ENCODE assay signal across 38 cellular contexts in the genomic region with DNA sequence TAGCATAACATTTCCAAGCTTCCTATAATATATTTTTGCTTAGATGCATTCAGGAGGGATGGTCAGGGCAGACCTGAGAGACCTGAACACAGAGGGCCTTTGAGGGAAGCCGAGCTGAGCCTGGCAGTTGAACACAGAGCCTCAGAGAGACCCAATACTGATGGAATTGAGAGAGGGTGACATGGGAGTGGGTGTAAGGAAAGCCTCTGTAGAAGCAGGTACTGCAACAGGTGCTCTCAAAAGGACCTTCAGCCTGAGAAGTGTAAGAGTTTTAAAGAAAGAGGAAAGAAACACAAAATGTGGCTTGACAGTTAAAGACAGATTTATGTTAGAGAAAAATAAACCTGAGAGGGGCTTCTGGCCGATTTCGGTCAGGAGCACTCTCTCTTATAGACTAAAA.
"Had no signal": no experiment of that assay in that cellular context is flagged by ENCODE, and none has a peak within 500 bp of the region (broad histone marks: within the 10 kb centered on the region; RNA-seq: fewer than 3 reads in every experiment).

No MANE protein-coding gene starts in this region.

- H3K4me3 ChIP-seq: adrenal gland, body of pancreas, breast epithelium had no signal

- H3K27ac Mint-ChIP-seq: activated CD4-positive, alpha-beta memory T cell treated with anti-CD3 and anti-CD28 coated beads, Interleukin-2, amount 10 ng/mL, durations not matched to agents 7 days and 5 days; activated CD4-positive, alpha-beta T cell treated with anti-CD3 and anti-CD28 coated beads for 36 hours; activated CD4-positive, alpha-beta T cell treated with anti-CD3 and anti-CD28 coated beads, Interleukin-2, amount 10 ng/mL, durations not matched to agents 7 days and 5 days; activated CD8-positive, alpha-beta memory T cell treated with anti-CD3 and anti-CD28 coated beads, Interleukin-2, amount 10 ng/mL, durations not matched to agents 7 days and 5 days; activated CD8-positive, alpha-beta T cell treated with anti-CD3 and anti-CD28 coated beads, Interleukin-2, amount 10 ng/mL, durations not matched to agents 7 days and 5 days; activated naive CD4-positive, alpha-beta T cell treated with anti-CD3 and anti-CD28 coated beads for 36 hours; activated naive CD4-positive, alpha-beta T cell treated with anti-CD3 and anti-CD28 coated beads, Interleukin-2, amount 50 U/mL, for 72 hours; activated naive CD8-positive, alpha-beta T cell treated with anti-CD3 and anti-CD28 coated beads for 36 hours; activated T-cell treated with anti-CD3 and anti-CD28 coated beads, Interleukin-2, amount 50 U/mL, for 72 hours; activated T-helper 1 cell treated with anti-CD3 and anti-CD28 coated beads, Interleukin-12 subunit alpha, Interleukin-12 subunit beta, Interleukin-2, Interleukin-4 antibody, amounts not matched to agents 30 ng/mL and 10 ng/mL and 1 ng/mL, durations not matched to agents 14 hours and 24 hours and 36 hours; activated T-helper 17 cell treated with anti-CD3 and anti-CD28 coated beads, Interleukin-2, amount 50 U/mL, for 72 hours; T-helper 1 cell treated with Interleukin-12 subunit alpha and Interleukin-12 subunit beta and Interleukin-4 antibody, amounts not matched to agents 30 μg/mL and 1 μg/mL, for 36 hours; T-helper 2 cell treated with Interferon-gamma antibody and Interleukin-4, amounts not matched to agents 5 μg/mL and 100 μg/mL, for 36 hours; WTC11 had no signal

- H3K4me1 ChIP-seq: adrenal gland, breast epithelium had no signal

- H3K4me3 Mint-ChIP-seq: activated CD4-positive, alpha-beta memory T cell treated with anti-CD3 and anti-CD28 coated beads, Interleukin-2, amount 10 ng/mL, durations not matched to agents 7 days and 5 days; activated CD4-positive, alpha-beta T cell treated with anti-CD3 and anti-CD28 coated beads for 36 hours; activated CD4-positive, alpha-beta T cell treated with anti-CD3 and anti-CD28 coated beads, Interleukin-2, amount 10 ng/mL, durations not matched to agents 7 days and 5 days; activated CD8-positive, alpha-beta memory T cell treated with anti-CD3 and anti-CD28 coated beads, Interleukin-2, amount 10 ng/mL, durations not matched to agents 7 days and 5 days; activated CD8-positive, alpha-beta T cell treated with anti-CD3 and anti-CD28 coated beads, Interleukin-2, amount 10 ng/mL, durations not matched to agents 7 days and 5 days; activated naive CD4-positive, alpha-beta T cell treated with anti-CD3 and anti-CD28 coated beads for 36 hours; activated naive CD8-positive, alpha-beta T cell treated with anti-CD3 and anti-CD28 coated beads for 36 hours; activated T-cell treated with anti-CD3 and anti-CD28 coated beads, Interleukin-2, amount 50 U/mL, for 4 hours; activated T-cell treated with anti-CD3 and anti-CD28 coated beads, Interleukin-2, amount 50 U/mL, for 72 hours; activated T-helper 1 cell treated with anti-CD3 and anti-CD28 coated beads, Interleukin-12 subunit alpha, Interleukin-12 subunit beta, Interleukin-2, Interleukin-4 antibody, amounts not matched to agents 30 ng/mL and 10 ng/mL and 1 ng/mL, durations not matched to agents 14 hours and 24 hours and 36 hours; activated T-helper 17 cell treated with anti-CD3 and anti-CD28 coated beads, Interleukin-2, amount 50 U/mL, for 72 hours; T-helper 1 cell treated with Interleukin-12 subunit alpha and Interleukin-12 subunit beta and Interleukin-4 antibody, amounts not matched to agents 30 μg/mL and 1 μg/mL, for 36 hours; T-helper 2 cell treated with Interferon-gamma antibody and Interleukin-4, amounts not matched to agents 5 μg/mL and 100 μg/mL, for 36 hours; WTC11 had no signal

- ATAC-seq: activated CD4-positive, alpha-beta T cell treated with anti-CD3 and anti-CD28 coated beads for 36 hours; activated CD4-positive, CD25-positive, alpha-beta regulatory T cell treated with anti-CD3 and anti-CD28 coated beads, Interleukin-2, amount 50 U/mL, for 24 hours; activated CD8-positive, alpha-beta memory T cell treated with anti-CD3 and anti-CD28 coated beads, Interleukin-2, amount 10 ng/mL, durations not matched to agents 7 days and 5 days; activated CD8-positive, alpha-beta T cell treated with anti-CD3 and anti-CD28 coated beads, Interleukin-2, amount 10 ng/mL, durations not matched to agents 7 days and 5 days; activated naive CD4-positive, alpha-beta T cell treated with anti-CD3 and anti-CD28 coated beads, Interleukin-2, amount 50 U/mL, for 72 hours; activated T-cell treated with anti-CD3 and anti-CD28 coated beads, Interleukin-2, amount 50 U/mL, for 4 hours; activated T-cell treated with anti-CD3 and anti-CD28 coated beads, Interleukin-2, amount 50 U/mL, for 72 hours; activated T-helper 17 cell treated with anti-CD3 and anti-CD28 coated beads, Interleukin-2, amount 50 U/mL, for 72 hours; body of pancreas; WTC11 had no signal

- H3K36me3 Mint-ChIP-seq: activated CD8-positive, alpha-beta memory T cell treated with anti-CD3 and anti-CD28 coated beads, Interleukin-2, amount 10 ng/mL, durations not matched to agents 7 days and 5 days; activated naive CD4-positive, alpha-beta T cell treated with anti-CD3 and anti-CD28 coated beads, Interleukin-2, amount 50 U/mL, for 72 hours; activated naive CD8-positive, alpha-beta T cell treated with anti-CD3 and anti-CD28 coated beads for 36 hours had no signal

- H3K4me1 Mint-ChIP-seq: activated CD4-positive, alpha-beta memory T cell treated with anti-CD3 and anti-CD28 coated beads, Interleukin-2, amount 10 ng/mL, durations not matched to agents 7 days and 5 days; activated CD4-positive, alpha-beta T cell treated with anti-CD3 and anti-CD28 coated beads for 36 hours; activated CD4-positive, alpha-beta T cell treated with anti-CD3 and anti-CD28 coated beads, Interleukin-2, amount 10 ng/mL, durations not matched to agents 7 days and 5 days; activated naive CD8-positive, alpha-beta T cell treated with anti-CD3 and anti-CD28 coated beads for 36 hours; activated T-helper 17 cell treated with anti-CD3 and anti-CD28 coated beads, Interleukin-2, amount 50 U/mL, for 72 hours had no signal

- H3K9me3 Mint-ChIP-seq: activated CD4-positive, alpha-beta memory T cell treated with anti-CD3 and anti-CD28 coated beads, Interleukin-2, amount 10 ng/mL, durations not matched to agents 7 days and 5 days; activated CD4-positive, alpha-beta T cell treated with anti-CD3 and anti-CD28 coated beads, Interleukin-2, amount 10 ng/mL, durations not matched to agents 7 days and 5 days; activated naive CD4-positive, alpha-beta T cell treated with anti-CD3 and anti-CD28 coated beads for 36 hours; activated naive CD4-positive, alpha-beta T cell treated with anti-CD3 and anti-CD28 coated beads, Interleukin-2, amount 50 U/mL, for 72 hours; activated naive CD8-positive, alpha-beta T cell treated with anti-CD3 and anti-CD28 coated beads for 36 hours; activated T-cell treated with anti-CD3 and anti-CD28 coated beads, Interleukin-2, amount 50 U/mL, for 4 hours; activated T-cell treated with anti-CD3 and anti-CD28 coated beads, Interleukin-2, amount 50 U/mL, for 72 hours; activated T-helper 1 cell treated with anti-CD3 and anti-CD28 coated beads, Interleukin-12 subunit alpha, Interleukin-12 subunit beta, Interleukin-2, Interleukin-4 antibody, amounts not matched to agents 30 ng/mL and 10 ng/mL and 1 ng/mL, durations not matched to agents 14 hours and 24 hours and 36 hours; activated T-helper 17 cell treated with anti-CD3 and anti-CD28 coated beads, Interleukin-2, amount 50 U/mL, for 72 hours; T-helper 1 cell treated with Interleukin-12 subunit alpha and Interleukin-12 subunit beta and Interleukin-4 antibody, amounts not matched to agents 30 μg/mL and 1 μg/mL, for 36 hours; T-helper 2 cell treated with Interferon-gamma antibody and Interleukin-4, amounts not matched to agents 5 μg/mL and 100 μg/mL, for 36 hours had no signal

- DNase-seq: activated CD4-positive, alpha-beta memory T cell treated with anti-CD3 and anti-CD28 coated beads, Interleukin-2, amount 10 ng/mL, durations not matched to agents 7 days and 5 days; activated CD4-positive, alpha-beta T cell treated with anti-CD3 and anti-CD28 coated beads for 1 hour; activated CD4-positive, alpha-beta T cell treated with anti-CD3 and anti-CD28 coated beads for 36 hours; activated CD4-positive, alpha-beta T cell treated with anti-CD3 and anti-CD28 coated beads for 48 hours; activated CD4-positive, alpha-beta T cell treated with anti-CD3 and anti-CD28 coated beads, Interleukin-2, amount 10 ng/mL, durations not matched to agents 7 days and 5 days; activated CD4-positive, alpha-beta T cell treated with anti-CD3 and anti-CD28 coated beads, Interleukin-2, amount 50 U/mL, for 48 hours; activated CD4-positive, CD25-positive, alpha-beta regulatory T cell; activated CD8-positive, alpha-beta memory T cell treated with anti-CD3 and anti-CD28 coated beads for 24 hours; activated CD8-positive, alpha-beta memory T cell treated with anti-CD3 and anti-CD28 coated beads, Interleukin-2, amount 10 ng/mL, durations not matched to agents 7 days and 5 days; activated CD8-positive, alpha-beta memory T cell treated with anti-CD3 and anti-CD28 coated beads, Interleukin-2, amount 50 U/mL, for 48 hours; activated CD8-positive, alpha-beta T cell treated with anti-CD3 and anti-CD28 coated beads, Interleukin-2, amount 10 ng/mL, durations not matched to agents 7 days and 5 days; activated effector memory CD4-positive, alpha-beta T cell treated with anti-CD3 and anti-CD28 coated beads, Interleukin-2, amount 50 U/mL, for 16 hours; activated gamma-delta T cell treated with Interleukin-2 at 50 U/mL for 16 hours; activated naive CD4-positive, alpha-beta T cell; activated naive CD4-positive, alpha-beta T cell treated with anti-CD3 and anti-CD28 coated beads for 36 hours; activated naive CD4-positive, alpha-beta T cell treated with anti-CD3 and anti-CD28 coated beads, Interleukin-2, amount 50 U/mL, for 16 hours; activated naive CD8-positive, alpha-beta T cell treated with anti-CD3 and anti-CD28 coated beads for 36 hours; activated T-cell treated with anti-CD3 and anti-CD28 coated beads, Interleukin-2, amount 50 U/mL, for 1 hour; activated T-cell treated with anti-CD3 and anti-CD28 coated beads, Interleukin-2, amount 50 U/mL, for 4 hours; activated T-cell treated with anti-CD3 and anti-CD28 coated beads, Interleukin-2, amount 50 U/mL, for 72 hours; amniotic stem cell; aorta; body of pancreas; brain microvascular endothelial cell; central memory CD4-positive, alpha-beta T cell; T-helper 1 cell; T-helper 2 cell; T-helper 9 cell; WERI-Rb-1 had no signal

- H3K27ac ChIP-seq: adrenal gland, body of pancreas, brain microvascular endothelial cell, breast epithelium, WERI-Rb-1 had no signal

- H3K36me3 ChIP-seq: adrenal gland, brain microvascular endothelial cell, breast epithelium, WERI-Rb-1 had no signal

- H3K9me3 ChIP-seq: adrenal gland, body of pancreas, breast epithelium had no signal
